In the genomic region with DNA sequence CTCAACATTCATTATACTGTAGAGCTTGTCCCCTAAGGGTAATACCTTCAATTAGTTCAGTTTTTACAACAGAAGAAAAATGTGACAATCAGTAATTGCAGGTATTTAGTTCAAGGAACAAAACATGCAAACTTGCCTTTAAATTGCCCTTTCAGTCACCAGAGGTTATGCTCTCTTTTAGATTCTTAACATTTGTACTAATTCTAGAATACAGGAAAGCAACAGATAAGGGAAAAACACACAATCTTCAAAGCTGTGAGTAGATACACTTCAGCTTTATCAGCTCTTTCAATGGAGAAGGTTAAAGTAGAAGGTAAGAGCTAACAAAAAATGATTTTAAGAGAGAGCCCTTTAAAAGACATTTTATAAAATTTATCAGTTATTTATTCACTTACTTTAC, we compare ENCODE assay signal across 17 cellular contexts.
"Had no signal": no experiment of that assay in that cellular context is flagged by ENCODE, and none has a peak within 500 bp of the region (broad histone marks: within the 10 kb centered on the region; RNA-seq: fewer than 3 reads in every experiment).

No MANE protein-coding gene starts in this region.

- H3K27ac ChIP-seq: coronary artery, heart left ventricle, left ventricle myocardium inferior, lower lobe of right lung, suprapubic skin, thyroid gland, upper lobe of left lung, uterus had no signal

- DNase-seq: effector CD4-positive, alpha-beta T cell; heart left ventricle; hypothalamus; islet precursor cell; left ventricle myocardium inferior; lower lobe of right lung; natural killer cell; posterior cingulate gyrus; small intestine; stimulated activated CD4-positive, alpha-beta T cell treated with anti-CD3 and anti-CD28 coated beads, Interleukin-12 subunit alpha, Interleukin-12 subunit beta, amount 100 ng/mL, for 4 hours; stimulated activated naive CD4-positive, alpha-beta T cell treated with Interleukin-2 at 50 U/mL for 16 hours; thyroid gland; upper lobe of left lung; uterus had no signal

- H3K36me3 ChIP-seq: heart left ventricle, left ventricle myocardium inferior, lower lobe of right lung, suprapubic skin, thyroid gland, upper lobe of left lung, uterus had no signal

- H3K4me1 ChIP-seq: heart left ventricle, left ventricle myocardium inferior, lower lobe of right lung, suprapubic skin, thyroid gland, upper lobe of left lung, uterus had no signal

- H3K4me3 ChIP-seq: coronary artery, heart left ventricle, left ventricle myocardium inferior, lower lobe of right lung, suprapubic skin, thyroid gland, upper lobe of left lung, uterus had no signal

- H3K27me3 ChIP-seq: suprapubic skin, thyroid gland, upper lobe of left lung, uterus had no signal

- H3K9me3 ChIP-seq: heart left ventricle, left ventricle myocardium inferior, lower lobe of right lung, suprapubic skin, thyroid gland, upper lobe of left lung, uterus had no signal

- ATAC-seq: esophagus mucosa, heart left ventricle, lower lobe of right lung, natural killer cell had no signal
